13 cellular contexts compared by ENCODE assay signal in genomic region chr16:2577044-2577443, GRCh38. TPM values are rescaled to one million over a fixed set of nuclear protein-coding genes. Genes with fewer than 3 reads are reported as not detected.
"Had no signal": no experiment of that assay in that cellular context is flagged by ENCODE, and none has a peak within 500 bp of the region (broad histone marks: within the 10 kb centered on the region; RNA-seq: fewer than 3 reads in every experiment).

No MANE protein-coding gene starts in this region.

RNA-seq across cellular contexts. Expression of gene CEMP1, which starts 45.8 kb away (rescaled TPM):
- total RNA-seq: cerebellum, chondrocyte, dermis blood vessel endothelial cell, dermis microvascular lymphatic vessel endothelial cell, endothelial cell of umbilical vein, epithelial cell of proximal tubule, esophagus mucosa, esophagus muscularis mucosa, fibroblast of lung, fibroblast of villous mesenchyme, foreskin keratinocyte, gastrocnemius medialis, glomerular endothelial cell had no signal
- polyA plus RNA-seq: endothelial cell of umbilical vein, fibroblast of lung, foreskin keratinocyte had no signal
